Comparison of ENCODE assay signal across 6 cellular contexts in the genomic region with DNA sequence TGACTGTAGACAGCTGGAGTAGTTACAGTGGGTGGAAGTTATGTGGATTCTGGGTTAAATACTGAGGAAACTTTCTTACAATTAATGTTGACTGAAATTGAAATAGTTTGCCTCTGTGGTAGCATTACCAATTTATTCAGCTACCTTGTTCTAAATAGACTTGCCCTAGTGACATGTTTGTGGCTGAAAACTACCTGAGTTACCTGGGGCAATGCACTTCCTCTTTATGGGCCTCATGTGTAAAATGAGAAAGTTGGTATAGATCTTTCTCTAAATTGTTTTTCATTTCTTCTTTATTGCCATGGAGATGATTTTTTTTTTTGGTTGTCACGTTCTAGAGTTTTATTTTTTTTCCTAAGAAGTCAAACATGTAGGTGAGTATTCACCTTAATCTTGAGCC.
"Had no signal": no experiment of that assay in that cellular context is flagged by ENCODE, and none has a peak within 500 bp of the region (broad histone marks: within the 10 kb centered on the region; RNA-seq: fewer than 3 reads in every experiment).

No MANE protein-coding gene starts in this region.

- DNase-seq: GDM1, GF-D8 had no signal

- FAIRE-seq: G401.6, GM12892, GM18507, GM19239 had no signal
